Comparison of ENCODE assay signal across 1 cellular context in the genomic region with DNA sequence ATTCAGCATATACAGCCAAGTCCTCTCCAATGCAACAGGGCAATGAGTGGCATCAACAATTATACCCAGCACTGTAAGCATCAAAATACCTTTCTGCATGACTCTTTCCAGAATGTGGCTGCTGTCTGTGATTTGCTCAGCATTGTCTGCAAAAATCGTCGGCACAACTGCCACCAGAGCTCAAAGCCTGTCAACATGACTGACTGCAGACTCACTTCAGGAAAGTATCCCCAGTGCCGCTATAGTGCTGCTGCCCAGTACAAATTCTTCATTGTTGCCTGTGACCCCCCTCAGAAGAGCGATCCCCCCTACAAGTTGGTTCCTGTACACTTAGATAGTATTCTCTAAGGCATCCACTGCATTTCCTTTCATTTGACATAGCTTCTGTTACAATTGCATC.
TF ChIP-seq lines count a peak whose summit lies in the region.

No MANE protein-coding gene starts in this region.

TF ChIP-seq in endothelial cell of umbilical vein, 7 proteins besides CTCF, POLR2A, EP300 and RAD21:
- TF ChIP-seq POLR2AphosphoS5 (IDR thresholded peaks at IDR 0.05; ENCODE audit: insufficient read depth, low read depth, low read length) (no peak), GATA2 (IDR thresholded peaks at IDR 0.05; ENCODE audit: insufficient read depth, insufficient read length, low read depth, low read length) (no peak), JUN (IDR thresholded peaks at IDR 0.05; ENCODE audit: borderline replicate concordance, insufficient read depth, insufficient read length, low read depth) (no peak), EZH2 (IDR thresholded peaks at IDR 0.05; ENCODE audit: borderline replicate concordance, low read depth, low read length, severe bottlenecking) (no peak), MYC (IDR thresholded peaks at IDR 0.05; ENCODE audit: low read depth, low read length) (no peak), FOS (IDR thresholded peaks at IDR 0.05; ENCODE audit: borderline replicate concordance, insufficient read depth, low read length) (no peak)
- TF ChIP-seq, protein P1, sequence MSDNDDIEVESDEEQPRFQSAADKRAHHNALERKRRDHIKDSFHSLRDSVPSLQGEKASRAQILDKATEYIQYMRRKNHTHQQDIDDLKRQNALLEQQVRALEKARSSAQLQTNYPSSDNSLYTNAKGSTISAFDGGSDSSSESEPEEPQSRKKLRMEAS (IDR thresholded peaks at IDR 0.05; ENCODE audit: insufficient read depth, insufficient read length): no peak
TF ChIP-seq in endothelial cell of umbilical vein: peak in this region for 0.
